ENCODE assay signal across 1 cellular context in the genomic region with DNA sequence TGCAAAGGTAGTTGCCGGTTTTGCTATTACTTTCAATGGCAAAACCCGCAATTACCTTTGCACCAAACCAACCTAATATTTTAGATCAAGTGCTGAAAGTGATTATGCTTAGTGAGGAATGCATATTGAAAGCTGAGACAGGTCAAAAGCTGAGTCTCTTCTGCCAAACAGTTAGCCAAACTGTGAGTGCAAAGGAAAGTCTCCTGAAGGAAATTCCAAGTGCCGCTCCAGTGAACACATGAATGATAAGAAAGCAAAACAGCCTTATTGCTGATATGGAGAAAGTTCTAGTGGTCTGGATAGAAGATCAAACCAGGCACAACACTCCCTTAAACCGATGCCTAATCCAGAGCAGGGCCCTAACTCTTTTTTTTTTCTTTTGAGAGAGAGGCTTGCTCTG.
TF ChIP-seq lines count a peak whose summit lies in the region.

No MANE protein-coding gene starts in this region.

TF ChIP-seq in GM23338, 12 proteins besides CTCF, POLR2A, EP300 and RAD21 (continued from another document):
- TF ChIP-seq, protein P1, sequence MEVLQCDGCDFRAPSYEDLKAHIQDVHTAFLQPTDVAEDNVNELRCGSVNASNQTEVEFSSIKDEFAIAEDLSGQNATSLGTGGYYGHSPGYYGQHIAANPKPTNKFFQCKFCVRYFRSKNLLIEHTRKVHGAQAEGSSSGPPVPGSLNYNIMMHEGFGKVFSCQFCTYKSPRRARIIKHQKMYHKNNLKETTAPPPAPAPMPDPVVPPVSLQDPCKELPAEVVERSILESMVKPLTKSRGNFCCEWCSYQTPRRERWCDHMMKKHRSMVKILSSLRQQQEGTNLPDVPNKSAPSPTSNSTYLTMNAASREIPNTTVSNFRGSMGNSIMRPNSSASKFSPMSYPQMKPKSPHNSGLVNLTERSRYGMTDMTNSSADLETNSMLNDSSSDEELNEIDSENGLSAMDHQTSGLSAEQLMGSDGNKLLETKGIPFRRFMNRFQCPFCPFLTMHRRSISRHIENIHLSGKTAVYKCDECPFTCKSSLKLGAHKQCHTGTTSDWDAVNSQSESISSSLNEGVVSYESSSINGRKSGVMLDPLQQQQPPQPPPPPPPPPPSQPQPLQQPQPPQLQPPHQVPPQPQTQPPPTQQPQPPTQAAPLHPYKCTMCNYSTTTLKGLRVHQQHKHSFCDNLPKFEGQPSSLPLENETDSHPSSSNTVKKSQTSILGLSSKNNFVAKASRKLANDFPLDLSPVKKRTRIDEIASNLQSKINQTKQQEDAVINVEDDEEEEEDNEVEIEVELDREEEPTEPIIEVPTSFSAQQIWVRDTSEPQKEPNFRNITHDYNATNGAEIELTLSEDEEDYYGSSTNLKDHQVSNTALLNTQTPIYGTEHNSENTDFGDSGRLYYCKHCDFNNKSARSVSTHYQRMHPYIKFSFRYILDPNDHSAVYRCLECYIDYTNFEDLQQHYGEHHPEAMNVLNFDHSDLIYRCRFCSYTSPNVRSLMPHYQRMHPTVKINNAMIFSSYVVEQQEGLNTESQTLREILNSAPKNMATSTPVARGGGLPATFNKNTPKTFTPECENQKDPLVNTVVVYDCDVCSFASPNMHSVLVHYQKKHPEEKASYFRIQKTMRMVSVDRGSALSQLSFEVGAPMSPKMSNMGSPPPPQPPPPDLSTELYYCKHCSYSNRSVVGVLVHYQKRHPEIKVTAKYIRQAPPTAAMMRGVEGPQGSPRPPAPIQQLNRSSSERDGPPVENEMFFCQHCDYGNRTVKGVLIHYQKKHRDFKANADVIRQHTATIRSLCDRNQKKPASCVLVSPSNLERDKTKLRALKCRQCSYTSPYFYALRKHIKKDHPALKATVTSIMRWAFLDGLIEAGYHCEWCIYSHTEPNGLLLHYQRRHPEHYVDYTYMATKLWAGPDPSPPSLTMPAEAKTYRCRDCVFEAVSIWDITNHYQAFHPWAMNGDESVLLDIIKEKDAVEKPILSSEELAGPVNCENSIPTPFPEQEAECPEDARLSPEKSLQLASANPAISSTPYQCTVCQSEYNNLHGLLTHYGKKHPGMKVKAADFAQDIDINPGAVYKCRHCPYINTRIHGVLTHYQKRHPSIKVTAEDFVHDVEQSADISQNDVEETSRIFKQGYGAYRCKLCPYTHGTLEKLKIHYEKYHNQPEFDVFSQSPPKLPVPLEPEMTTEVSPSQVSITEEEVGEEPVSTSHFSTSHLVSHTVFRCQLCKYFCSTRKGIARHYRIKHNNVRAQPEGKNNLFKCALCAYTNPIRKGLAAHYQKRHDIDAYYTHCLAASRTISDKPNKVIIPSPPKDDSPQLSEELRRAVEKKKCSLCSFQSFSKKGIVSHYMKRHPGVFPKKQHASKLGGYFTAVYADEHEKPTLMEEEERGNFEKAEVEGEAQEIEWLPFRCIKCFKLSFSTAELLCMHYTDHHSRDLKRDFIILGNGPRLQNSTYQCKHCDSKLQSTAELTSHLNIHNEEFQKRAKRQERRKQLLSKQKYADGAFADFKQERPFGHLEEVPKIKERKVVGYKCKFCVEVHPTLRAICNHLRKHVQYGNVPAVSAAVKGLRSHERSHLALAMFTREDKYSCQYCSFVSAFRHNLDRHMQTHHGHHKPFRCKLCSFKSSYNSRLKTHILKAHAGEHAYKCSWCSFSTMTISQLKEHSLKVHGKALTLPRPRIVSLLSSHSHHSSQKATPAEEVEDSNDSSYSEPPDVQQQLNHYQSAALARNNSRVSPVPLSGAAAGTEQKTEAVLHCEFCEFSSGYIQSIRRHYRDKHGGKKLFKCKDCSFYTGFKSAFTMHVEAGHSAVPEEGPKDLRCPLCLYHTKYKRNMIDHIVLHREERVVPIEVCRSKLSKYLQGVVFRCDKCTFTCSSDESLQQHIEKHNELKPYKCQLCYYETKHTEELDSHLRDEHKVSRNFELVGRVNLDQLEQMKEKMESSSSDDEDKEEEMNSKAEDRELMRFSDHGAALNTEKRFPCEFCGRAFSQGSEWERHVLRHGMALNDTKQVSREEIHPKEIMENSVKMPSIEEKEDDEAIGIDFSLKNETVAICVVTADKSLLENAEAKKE (CRISPR knock-in tag; IDR thresholded peaks at IDR 0.05), result no peak
- no peak for TF ChIP-seq CREB1 (CRISPR knock-in tag; IDR thresholded peaks at IDR 0.05; ENCODE audit: low read depth)
- no peak for TF ChIP-seq JUNB (IDR thresholded peaks at IDR 0.05; ENCODE audit: unreplicated experiment)
